ENCODE assay signal across 14 cellular contexts in genomic region chr14:69662636-69663321, GRCh38. TPM values are rescaled to one million over a fixed set of nuclear protein-coding genes. Genes with fewer than 3 reads are reported as not detected.
DNase-seq lines count a peak whose midpoint lies in the region; ATAC-seq, FAIRE-seq and TF ChIP-seq lines count a peak whose summit lies in the region.
"Had no signal": no experiment of that assay in that cellular context is flagged by ENCODE, and none has a peak within 500 bp of the region (broad histone marks: within the 10 kb centered on the region; RNA-seq: fewer than 3 reads in every experiment).

No MANE protein-coding gene starts in this region.

- BruUV-seq in MCF 10A (replicated peaks; lab: Mats Ljungman, UMichigan) (no TSS peak), mammary epithelial cell (replicated peaks; lab: Mats Ljungman, UMichigan) (no TSS peak), K562 (replicated peaks; lab: Mats Ljungman, UMichigan) (no TSS peak)

- WGBS in mammary epithelial cell (ENCODE audit: low coverage, missing lambda C conversion rate), result 63% methylated on average over 2 of the region's 2 CpGs
- WGBS in K562 (ENCODE audit: insufficient coverage, low coverage, missing lambda C conversion rate), result 78% methylated on average over 2 of the region's 2 CpGs

- ATAC-seq in K562 (no peak), upper lobe of right lung (no peak), GM18873 (IDR thresholded peaks at IDR 0.05; ENCODE audit: low FRiP score, unreplicated experiment) (no peak)
- ATAC-seq in naive thymus-derived CD8-positive, alpha-beta T cell, result no peak
- ATAC-seq: CD8-positive, alpha-beta T cell; effector memory CD8-positive, alpha-beta T cell; Right ventricle myocardium inferior had no signal

- H3K4me2 ChIP-seq in mammary epithelial cell (ENCODE audit: insufficient read depth, low read depth, low read length) (no peak overlapping the region), K562 (ENCODE audit: insufficient read depth, low read length) (no peak overlapping the region)

- DNase-seq in MCF 10A (ENCODE audit: unreplicated experiment) (no peak), mammary epithelial cell (no peak), K562 (ENCODE audit: extremely low read depth in 1 of 4, low spot score in 3 of 4) (no peak), upper lobe of right lung (no peak), NCI-H82 (lab: John Stamatoyannopoulos, UW) (no peak)
- DNase-seq in naive thymus-derived CD8-positive, alpha-beta T cell, result no peak
- DNase-seq in stimulated activated CD8-positive, alpha-beta memory T cell treated with anti-CD3 and anti-CD28 coated beads, Interleukin-4, amount 100 ng/mL, for 48 hours, result no peak
- DNase-seq: activated naive CD8-positive, alpha-beta T cell treated with anti-CD3 and anti-CD28 coated beads, Interleukin-2, amount 10 ng/mL, durations not matched to agents 7 days and 5 days; CD8-positive, alpha-beta T cell; effector memory CD8-positive, alpha-beta T cell; H9; NCI-H446 treated with DMSO at 0.1 percent for 48 hours had no signal

- H3K4me1 ChIP-seq in mammary epithelial cell (ENCODE audit: insufficient read depth, low read length) (peaks cover 43% of the 10 kb centered on the region), K562 (replicated peaks in 1 of 2; ENCODE audit: control insufficient read depth in 2 of 2, insufficient read depth in 2 of 2, low read length in 2 of 2) (peaks cover 12 to 52% of the 10 kb centered on the region in 2 experiments; a peak in 4 of 5 replicates), upper lobe of right lung (peaks cover 98% of the 10 kb centered on the region)

- no peak overlapping the region for H3K4me3 ChIP-seq in mammary epithelial cell (replicated peaks in 1 of 3; ENCODE audit: insufficient read depth in 1 of 3, low read depth in 2 of 3, low read length in 3 of 3)
- H3K4me3 ChIP-seq in K562, result no peak overlapping the region
- no peak overlapping the region for H3K4me3 ChIP-seq in upper lobe of right lung

- intact Hi-C loops in MCF 10A (cut with micrococcal nuclease), result no loop called here
- intact Hi-C loops in mammary epithelial cell (cut with micrococcal nuclease), result no loop called here
- intact Hi-C loops in K562 (cut with micrococcal nuclease), result no loop called here
- intact Hi-C loops in upper lobe of right lung (cut with DNase I), result no loop called here

- no peaks in the 10 kb centered on the region for H3K27me3 Mint-ChIP-seq in MCF 10A (ENCODE audit: insufficient read depth, unreplicated experiment)
- H3K27me3 Mint-ChIP-seq in naive thymus-derived CD8-positive, alpha-beta T cell, result no peaks in the 10 kb centered on the region
- H3K27me3 Mint-ChIP-seq: activated naive CD8-positive, alpha-beta T cell treated with anti-CD3 and anti-CD28 coated beads, Interleukin-2, amount 10 ng/mL, durations not matched to agents 7 days and 5 days; effector memory CD8-positive, alpha-beta T cell had no signal

- no peak overlapping the region for H3K4me3 Mint-ChIP-seq in MCF 10A (ENCODE audit: unreplicated experiment)
- H3K4me3 Mint-ChIP-seq in naive thymus-derived CD8-positive, alpha-beta T cell, result no peak overlapping the region
- H3K4me3 Mint-ChIP-seq: activated naive CD8-positive, alpha-beta T cell treated with anti-CD3 and anti-CD28 coated beads, Interleukin-2, amount 10 ng/mL, durations not matched to agents 7 days and 5 days; CD8-positive, alpha-beta T cell; effector memory CD8-positive, alpha-beta T cell; H9 had no signal

- TF ChIP-seq CTCF in MCF 10A (IDR thresholded peaks at IDR 0.05; ENCODE audit: unreplicated experiment), result no peak
- no peak for TF ChIP-seq CTCF in mammary epithelial cell (conservative IDR thresholded peaks at IDR 0.05 in 1 of 2, IDR thresholded peaks at IDR 0.05 in 1 of 2; ENCODE audit: extremely low read depth in 1 of 2, insufficient read depth in 1 of 2, low read depth in 1 of 2, low read length in 2 of 2)
- TF ChIP-seq CTCF in K562 (IDR thresholded peaks at IDR 0.05 in 2 of 3, conservative IDR thresholded peaks at IDR 0.05 in 1 of 3; ENCODE audit: insufficient read depth in 2 of 3, low read depth in 1 of 3, low read length in 3 of 3), result no peak
- TF ChIP-seq CTCF in upper lobe of right lung (IDR thresholded peaks at IDR 0.05), result no peak

- dilution Hi-C loops in mammary epithelial cell (cut with HindIII; ENCODE audit: low sequenced_read_pairs), result no loop called here

- no peak overlapping the region for H3K27ac ChIP-seq in mammary epithelial cell (ENCODE audit: insufficient read depth, low read depth, low read length)
- H3K27ac ChIP-seq in K562 (ENCODE audit: extremely low read depth, low read depth, low read length), result no peak overlapping the region; the same call in 2 of the 3 replicates
- H3K27ac ChIP-seq in upper lobe of right lung, result peak overlapping the region; percentile 56

- in situ Hi-C loops in mammary epithelial cell (cut with MboI; ENCODE audit: low sequenced_read_pairs in 2 of 2), result no loop called here
- in situ Hi-C loops in K562 (cut with MboI), result no loop called here

- H3K27me3 ChIP-seq in mammary epithelial cell (ENCODE audit: insufficient read depth, low read length), result no peaks in the 10 kb centered on the region
- no peaks in the 10 kb centered on the region for H3K27me3 ChIP-seq in K562 (ENCODE audit: control insufficient read depth in 2 of 2, insufficient read depth in 2 of 2, low read length in 2 of 2)
- H3K27me3 ChIP-seq in upper lobe of right lung, result no peaks in the 10 kb centered on the region

- peak; percentile 35 for FAIRE-seq in K562 (lab: Jason Lieb, UNC)

- H3K36me3 ChIP-seq in mammary epithelial cell (ENCODE audit: insufficient read depth, low read length) (peaks cover 6% of the 10 kb centered on the region), K562 (ENCODE audit: control insufficient read depth, insufficient read depth, low read length) (peaks cover 25% of the 10 kb centered on the region; the same call in 2 of the 3 replicates), upper lobe of right lung (peaks cover 14% of the 10 kb centered on the region)

- H3K9me3 ChIP-seq in mammary epithelial cell (replicated peaks; ENCODE audit: insufficient read depth, low read length) (no peaks in the 10 kb centered on the region), K562 (replicated peaks; ENCODE audit: control insufficient read depth, insufficient read depth, low read depth, low read length) (no peaks in the 10 kb centered on the region), upper lobe of right lung (no peaks in the 10 kb centered on the region)

- no peak for TF ChIP-seq RAD21 in K562 (CRISPR knock-in tag; conservative IDR thresholded peaks at IDR 0.05 in 1 of 2, IDR thresholded peaks at IDR 0.05 in 1 of 2)

- TF ChIP-seq EP300 in K562 (IDR thresholded peaks at IDR 0.05; ENCODE audit: low read length), result no peak

- H2AFZ ChIP-seq in mammary epithelial cell (ENCODE audit: low read depth, low read length) (no peak overlapping the region), K562 (ENCODE audit: low read depth, low read length) (no peak overlapping the region)

- TF ChIP-seq POLR2A in K562 (conservative IDR thresholded peaks at IDR 0.05), result no peak

- H3K79me2 ChIP-seq in mammary epithelial cell (ENCODE audit: insufficient read depth, low read length), result peaks cover 87% of the 10 kb centered on the region
- H3K79me2 ChIP-seq in K562 (ENCODE audit: control insufficient read depth, insufficient read depth, low read length), result peaks cover 81% of the 10 kb centered on the region

- POLR2A ChIA-PET in MCF 10A (lab: Yijun Ruan, JAX) (interaction anchor here (0.8 to 6.2 kb wide), 6 partner anchors 11 to 336 kb away, joined by 3 to 42 read pairs (median 5); partner anchors contain the start of gene SUSD6), K562 (lab: Yijun Ruan, JAX) (interaction anchor here (0.7 kb wide), 1 partner anchor 16 kb away, joined by 3 read pairs; no protein-coding TSS in a partner anchor)
- POLR2A ChIA-PET in naive thymus-derived CD8-positive, alpha-beta T cell (lab: Charles Lee), result interaction anchor here (1.0 kb wide), 1 partner anchor 52 kb away, joined by 4 read pairs; the partner anchor contains the start of gene SUSD6

- H3K9ac ChIP-seq in mammary epithelial cell (ENCODE audit: insufficient read depth, low read length) (no peak overlapping the region), K562 (ENCODE audit: insufficient read depth in 1 of 2, low read depth in 2 of 2, low read length in 2 of 2) (no peak overlapping the region)

- H3K9me3 Mint-ChIP-seq in MCF 10A (ENCODE audit: unreplicated experiment), result no peaks in the 10 kb centered on the region
- peaks cover 0 to 2% (median 0%) of the 10 kb centered on the region in 9 donors for H3K9me3 Mint-ChIP-seq in naive thymus-derived CD8-positive, alpha-beta T cell
- H3K9me3 Mint-ChIP-seq: activated naive CD8-positive, alpha-beta T cell treated with anti-CD3 and anti-CD28 coated beads, Interleukin-2, amount 10 ng/mL, durations not matched to agents 7 days and 5 days; CD8-positive, alpha-beta T cell; effector memory CD8-positive, alpha-beta T cell; H9 had no signal

- H4K20me1 ChIP-seq in mammary epithelial cell (ENCODE audit: insufficient read depth, low read length), result no peaks in the 10 kb centered on the region
- H4K20me1 ChIP-seq in K562 (replicated peaks; ENCODE audit: control insufficient read depth, insufficient read depth, low read length), result no peaks in the 10 kb centered on the region

- peaks cover 46% of the 10 kb centered on the region for H3K36me3 Mint-ChIP-seq in MCF 10A (ENCODE audit: insufficient read depth, unreplicated experiment)
- peaks cover 8 to 55% (median 24%) of the 10 kb centered on the region in 3 donors for H3K36me3 Mint-ChIP-seq in naive thymus-derived CD8-positive, alpha-beta T cell

- CTCF ChIA-PET in MCF 10A (lab: Yijun Ruan, JAX), result interaction anchor here (0.5 to 1.2 kb wide), 3 partner anchors 14 to 1051 kb away, joined by 3 read pairs; no protein-coding TSS in a partner anchor
- CTCF ChIA-PET in mammary epithelial cell (lab: Charles Lee; ENCODE audit: low non-redundant PET), result no interaction called here
- CTCF ChIA-PET in K562 (lab: Yijun Ruan, JAX; ENCODE audit: low intra/inter-chr PET ratio), result no interaction called here

- H3K27ac Mint-ChIP-seq in MCF 10A (ENCODE audit: low read depth, unreplicated experiment), result peak overlapping the region; percentile 51
- H3K27ac Mint-ChIP-seq in naive thymus-derived CD8-positive, alpha-beta T cell, result peak overlapping the region in 8 of 10 donors; percentile 15 to 85 (median 46)
- H3K27ac Mint-ChIP-seq: activated naive CD8-positive, alpha-beta T cell treated with anti-CD3 and anti-CD28 coated beads, Interleukin-2, amount 10 ng/mL, durations not matched to agents 7 days and 5 days; CD8-positive, alpha-beta T cell had no signal

- peaks cover 48% of the 10 kb centered on the region for H3K4me1 Mint-ChIP-seq in MCF 10A (ENCODE audit: insufficient read depth, unreplicated experiment)
- peaks cover 44 to 92% (median 86%) of the 10 kb centered on the region in 4 donors for H3K4me1 Mint-ChIP-seq in naive thymus-derived CD8-positive, alpha-beta T cell

- H3K9me1 ChIP-seq in K562 (ENCODE audit: control insufficient read depth, insufficient read depth, low read length), result no peaks in the 10 kb centered on the region

RNA-seq across cellular contexts. Expression of gene SUSD6, which starts 51.4 kb away (rescaled TPM):
- 27.7 and 32.1 TPM in 2 replicates for total RNA-seq in MCF 10A (2022)
- 10 to 100 TPM; 34.8 to 45.6 TPM for total RNA-seq in mammary epithelial cell
- polyA plus RNA-seq in mammary epithelial cell, result 17.1 TPM
- 41.4 TPM for polyA minus RNA-seq in mammary epithelial cell
- 51.2 and 76.5 TPM in 2 replicates for total RNA-seq in K562 (2011; cell fraction: chromatin; rRNA removed; ENCODE audit: low replicate concordance)
- total RNA-seq in K562 (2011; cell fraction: nucleolus; rRNA removed), result 50.5 and 58.7 TPM in 2 replicates
- 56.2 and 57.9 TPM in 2 replicates for total RNA-seq in K562 (2011; cell fraction: nucleoplasm; rRNA removed)
- 3.8 and 4.1 TPM in 2 replicates for total RNA-seq in K562 (2014; rRNA removed)
- 5.5 and 5.7 TPM in 2 replicates for total RNA-seq in K562 (2014; rRNA removed; fragmentation: Illumina TruSeq; extraction: Trizol)
- total RNA-seq in K562 (2015; rRNA removed; fragmentation: Illumina TruSeq; extraction: Trizol), result 5.0 and 5.2 TPM in 2 replicates
- total RNA-seq in K562 (2021), result 18.4 and 20.7 TPM in 2 replicates
- polyA plus RNA-seq in K562 (2011; rRNA removed), result 13.0 and 25.6 TPM in 2 replicates
- polyA plus RNA-seq in K562 (2011; cell fraction: cytosol; rRNA removed), result 8.0 and 14.7 TPM in 2 replicates
- 63.8 and 68.6 TPM in 2 replicates for polyA plus RNA-seq in K562 (2011; cell fraction: nucleus; rRNA removed)
- 5.8 and 7.8 TPM in 2 replicates for polyA plus RNA-seq in K562 (2012)
- polyA plus RNA-seq in K562 (2014; fragmentation: Illumina TruSeq; extraction: Trizol), result 12.2 and 12.3 TPM in 2 replicates
- 1 to 10 TPM; 2.9 to 5.6 TPM for polyA plus RNA-seq in K562 (2014; fragmentation: Nextera tagmentation; extraction: Ambion mirVana)
- 11.4 and 11.7 TPM in 2 replicates for polyA plus RNA-seq in K562 (2014; rRNA removed)
- polyA minus RNA-seq in K562 (2011; rRNA and poly(A)+ RNA removed), result 18.0 and 19.0 TPM in 2 replicates
- 7.5 and 9.8 TPM in 2 replicates for polyA minus RNA-seq in K562 (2011; cell fraction: cytosol; rRNA and poly(A)+ RNA removed)
- polyA minus RNA-seq in K562 (2011; cell fraction: nucleus; rRNA and poly(A)+ RNA removed), result 15.6 and 35.9 TPM in 2 replicates
- 10 to 100 TPM; 34.7 to 38.8 TPM for total RNA-seq in naive thymus-derived CD8-positive, alpha-beta T cell
- polyA plus RNA-seq in naive thymus-derived CD8-positive, alpha-beta T cell, result 1 to 10 TPM; 4.5 to 6.8 (median 5.6) TPM
- total RNA-seq in upper lobe of right lung, result 87.5 TPM
